ENCODE assay signal across 9 cellular contexts in genomic region chr10:61779950-61780659, GRCh38.
DNase-seq lines count a peak whose midpoint lies in the region; FAIRE-seq and TF ChIP-seq lines count a peak whose summit lies in the region.
"Had no signal": no experiment of that assay in that cellular context is flagged by ENCODE, and none has a peak within 500 bp of the region (broad histone marks: within the 10 kb centered on the region; RNA-seq: fewer than 3 reads in every experiment).

No MANE protein-coding gene starts in this region.

- POLR2A ChIA-PET in PC-9 (lab: Charles Lee; ENCODE audit: unreplicated experiment): interaction anchor here (0.7 kb wide), 1 partner anchor 489 kb away, joined by 3 read pairs; the partner anchor contains the start of gene RTKN2

- H3K27me3 Mint-ChIP-seq in neural progenitor cell (ENCODE audit: insufficient read depth, low read depth): peaks cover 2% of the 10 kb centered on the region
- no peaks in the 10 kb centered on the region for H3K27me3 Mint-ChIP-seq in glutamatergic neuron (ENCODE audit: unreplicated experiment)

- intact Hi-C loops in PC-9 (cut with micrococcal nuclease; ENCODE audit: unreplicated experiment): loop anchor here (10.0 kb wide), 1 partner anchor 605 kb away; no protein-coding TSS in a partner anchor

- no peak overlapping the region for H3K9ac ChIP-seq in neural progenitor cell

- no peaks in the 10 kb centered on the region for H3K36me3 ChIP-seq in PC-9 (ENCODE audit: low read depth)
- H3K36me3 ChIP-seq in neural progenitor cell: no peaks in the 10 kb centered on the region

- BruUV-seq in PC-9 (replicated peaks; lab: Mats Ljungman, UMichigan): no TSS peak

- TF ChIP-seq CTCF in PC-9 (conservative IDR thresholded peaks at IDR 0.05) (no peak), neural progenitor cell (IDR thresholded peaks at IDR 0.05) (no peak), glutamatergic neuron (IDR thresholded peaks at IDR 0.05; ENCODE audit: partially characterized antibody, unreplicated experiment) (no peak)

- H2AFZ ChIP-seq in PC-9: no peak overlapping the region
- no peak overlapping the region for H2AFZ ChIP-seq in neural progenitor cell (replicated peaks)

- H3K9me3 Mint-ChIP-seq in neural progenitor cell: no peaks in the 10 kb centered on the region
- no peaks in the 10 kb centered on the region for H3K9me3 Mint-ChIP-seq in glutamatergic neuron (ENCODE audit: unreplicated experiment)

- H3K4me3 Mint-ChIP-seq in neural progenitor cell (no peak overlapping the region), glutamatergic neuron (ENCODE audit: unreplicated experiment) (no peak overlapping the region)
- H3K4me3 Mint-ChIP-seq: activated naive CD8-positive, alpha-beta T cell treated with anti-CD3 and anti-CD28 coated beads, Interleukin-2, amount 10 ng/mL, durations not matched to agents 7 days and 5 days had no signal

- peaks cover 13% of the 10 kb centered on the region for H3K4me1 ChIP-seq in PC-9 (replicated peaks; ENCODE audit: insufficient read depth)
- no peaks in the 10 kb centered on the region for H3K4me1 ChIP-seq in neural progenitor cell

- H3K4me2 ChIP-seq in PC-9: no peak overlapping the region
- no peak overlapping the region for H3K4me2 ChIP-seq in neural progenitor cell

- H3K4me1 Mint-ChIP-seq in neural progenitor cell (no peaks in the 10 kb centered on the region), glutamatergic neuron (ENCODE audit: low read depth, unreplicated experiment) (no peaks in the 10 kb centered on the region)

- no peak overlapping the region for H3K27ac ChIP-seq in PC-9
- no peak overlapping the region for H3K27ac ChIP-seq in neural progenitor cell
- no peak overlapping the region for H3K27ac ChIP-seq in caudate nucleus (ENCODE audit: low read depth, low read length)

- H3K4me3 ChIP-seq in PC-9 (no peak overlapping the region), neural progenitor cell (no peak overlapping the region)

- CTCF ChIA-PET in PC-9 (lab: Charles Lee): interaction anchor here (1.4 kb wide), 1 partner anchor 55 kb away, joined by 3 read pairs; no protein-coding TSS in a partner anchor

- H3K27ac Mint-ChIP-seq in neural progenitor cell: no peak overlapping the region
- H3K27ac Mint-ChIP-seq in glutamatergic neuron (ENCODE audit: unreplicated experiment): no peak overlapping the region
- H3K27ac Mint-ChIP-seq: activated naive CD8-positive, alpha-beta T cell treated with anti-CD3 and anti-CD28 coated beads, Interleukin-2, amount 10 ng/mL, durations not matched to agents 7 days and 5 days had no signal

- FAIRE-seq in endometrium (lab: Jason Lieb, UNC): peak; percentile 51

- H3F3A ChIP-seq in PC-9 (ENCODE audit: insufficient read depth, low read depth) (no peaks in the 10 kb centered on the region), neural progenitor cell (ENCODE audit: low read depth) (no peaks in the 10 kb centered on the region)

- H4K20me1 ChIP-seq in PC-9 (ENCODE audit: insufficient read depth) (no peaks in the 10 kb centered on the region), neural progenitor cell (ENCODE audit: low read depth) (no peaks in the 10 kb centered on the region)

- H3K36me3 Mint-ChIP-seq in neural progenitor cell: no peaks in the 10 kb centered on the region
- H3K36me3 Mint-ChIP-seq in glutamatergic neuron (ENCODE audit: unreplicated experiment): no peaks in the 10 kb centered on the region
- H3K36me3 Mint-ChIP-seq: activated naive CD8-positive, alpha-beta T cell treated with anti-CD3 and anti-CD28 coated beads, Interleukin-2, amount 10 ng/mL, durations not matched to agents 7 days and 5 days had no signal

- no peaks in the 10 kb centered on the region for H3K9me2 ChIP-seq in PC-9 (ENCODE audit: insufficient read depth)

- H3K9me3 ChIP-seq in PC-9 (ENCODE audit: insufficient read depth, low read depth): no peaks in the 10 kb centered on the region
- no peaks in the 10 kb centered on the region for H3K9me3 ChIP-seq in neural progenitor cell (ENCODE audit: low read depth)

- H3K79me2 ChIP-seq in PC-9 (ENCODE audit: low read depth) (no peaks in the 10 kb centered on the region), neural progenitor cell (ENCODE audit: low read depth) (no peaks in the 10 kb centered on the region)

- H3K27me3 ChIP-seq in PC-9 (ENCODE audit: insufficient read depth, low read depth) (no peaks in the 10 kb centered on the region), neural progenitor cell (no peaks in the 10 kb centered on the region)

- DNase-seq in Daoy (ENCODE audit: low read depth): peak; percentile 83
- peak; percentile 59 to 68 for DNase-seq in PC-9
- peak; percentile 76 for DNase-seq in myocyte (ENCODE audit: low read depth)
- DNase-seq in NAMALWA (ENCODE audit: low spot score): no peak
- no peak for DNase-seq in neural progenitor cell (ENCODE audit: low spot score)
- no peak for DNase-seq in glutamatergic neuron
- no peak for DNase-seq in caudate nucleus (lab: John Stamatoyannopoulos, UW)
- DNase-seq: activated naive CD8-positive, alpha-beta T cell treated with anti-CD3 and anti-CD28 coated beads, Interleukin-2, amount 10 ng/mL, durations not matched to agents 7 days and 5 days had no signal

Comparison
In these comparisons a context has a peak if more than half of its experiments do, and no peak if none do; other contexts are left out.
1. DNase-seq: peak in Daoy (single experiment), PC-9 (2 of 2) and myocyte (single experiment); none in NAMALWA (single experiment), neural progenitor cell (single experiment), glutamatergic neuron (single experiment) and caudate nucleus (0 of 61).